8 cellular contexts compared by ENCODE assay signal in the genomic region with DNA sequence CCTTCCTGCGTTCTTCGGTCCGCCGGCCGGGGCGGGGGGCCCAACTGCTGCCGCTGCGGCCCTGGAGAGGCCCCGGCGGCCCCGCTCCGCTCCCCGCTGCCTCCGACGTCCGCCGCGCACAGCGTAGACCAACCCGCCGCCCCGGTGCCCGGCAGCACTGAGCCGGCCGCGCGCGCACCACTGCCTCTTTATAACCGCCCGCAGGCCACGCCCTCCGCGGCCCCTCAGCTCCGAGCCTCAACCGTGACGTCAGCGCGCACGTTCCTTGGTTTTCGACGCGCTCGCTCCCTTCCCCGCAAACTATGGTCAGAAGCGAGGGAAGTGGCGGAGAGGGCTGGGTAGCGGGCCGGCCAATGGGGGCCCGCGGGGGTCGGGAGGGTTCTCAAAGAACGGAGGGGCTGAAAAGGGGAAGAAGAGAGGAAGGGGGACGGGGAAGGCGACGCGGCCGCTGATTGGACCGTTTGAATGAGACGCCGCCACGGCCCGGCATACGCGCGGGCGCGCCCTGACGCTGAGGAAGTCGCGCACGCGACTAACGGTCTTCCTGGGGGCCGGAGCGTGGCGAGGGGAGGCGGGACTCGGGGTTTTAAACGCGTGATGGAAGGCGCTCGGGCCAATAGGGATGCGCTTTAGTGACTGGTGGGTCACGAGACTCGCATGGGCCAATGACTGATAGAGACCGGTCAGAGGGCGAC. TPM values are rescaled to one million over a fixed set of nuclear protein-coding genes. Genes with fewer than 3 reads are reported as not detected.
DNase-seq lines count a peak whose midpoint lies in the region; ATAC-seq and TF ChIP-seq lines count a peak whose summit lies in the region.

TSS of gene UBE2S (minus strand) at position 164 of the 695 bp plus-strand sequence. CDS start 199 bp downstream, outside the sequence.

- H3K27me3 ChIP-seq in kidney epithelial cell (ENCODE audit: control insufficient read depth, insufficient read depth, low read length): no peaks in the 10 kb centered on the region

- peak; percentile 95 to 97 for DNase-seq in AML-193 (lab: John Stamatoyannopoulos, UW)
- DNase-seq in NCI-H510A treated with DMSO at 0.1 percent for 48 hours (lab: John Stamatoyannopoulos, UW): peak; percentile 98
- peak; percentile 93 for DNase-seq in activated CD4-positive, alpha-beta T cell treated with anti-CD3 and anti-CD28 coated beads for 24 hours (ENCODE audit: low read depth in 2 of 2)
- DNase-seq in chondrocyte (ENCODE audit: low spot score): peak; percentile 99
- DNase-seq in kidney epithelial cell (ENCODE audit: low read depth): peak; percentile 95
- peak; percentile 94 to 95 for DNase-seq in stimulated activated CD4-positive, alpha-beta T cell treated with anti-CD3 and anti-CD28 coated beads, Interleukin-15, amount 100 ng/mL, for 48 hours (ENCODE audit: low read depth in 2 of 2)

- peak within 1 kb of the TSS; percentile 92 for H3K4me3 ChIP-seq in kidney epithelial cell (ENCODE audit: low read depth, low read length)

- peaks cover 29% of the 10 kb centered on the region for H3K4me1 Mint-ChIP-seq in chondrocyte (ENCODE audit: low read depth)

- TF ChIP-seq CTCF in chondrocyte (IDR thresholded peaks at IDR 0.05): no peak
- TF ChIP-seq CTCF in kidney epithelial cell (IDR thresholded peaks at IDR 0.05; ENCODE audit: insufficient read depth, low read length, poor library complexity, severe bottlenecking): no peak

- TF ChIP-seq POLR2A in GM19193 (IDR thresholded peaks at IDR 0.05; ENCODE audit: extremely low read depth, insufficient read depth, insufficient read length): peak; percentile 99

- peak; percentile 84 for ATAC-seq in HG03439 (IDR thresholded peaks at IDR 0.05; ENCODE audit: unreplicated experiment)

- peaks cover 25% of the 10 kb centered on the region for H3K36me3 Mint-ChIP-seq in chondrocyte (ENCODE audit: low read depth)

- H3K27ac Mint-ChIP-seq in chondrocyte (ENCODE audit: unreplicated experiment): peak within 1 kb of the TSS; percentile 98

- peaks cover 9% of the 10 kb centered on the region for H3K9me3 Mint-ChIP-seq in chondrocyte (ENCODE audit: low read depth)

- peak within 1 kb of the TSS; percentile 86 for H3K4me3 Mint-ChIP-seq in chondrocyte (ENCODE audit: unreplicated experiment)

- no peaks in the 10 kb centered on the region for H3K27me3 Mint-ChIP-seq in chondrocyte (ENCODE audit: low read depth)

- peaks cover 1% of the 10 kb centered on the region for H3K36me3 ChIP-seq in kidney epithelial cell (ENCODE audit: control insufficient read depth, insufficient read depth, low read length)

RNA-seq across cellular contexts. Expression of gene UBE2S, which starts in this region (rescaled TPM):
- total RNA-seq in chondrocyte (60.0 to 79.7 TPM (median 78.6 TPM) in 3 replicates), kidney epithelial cell (53.4 and 53.6 TPM in 2 replicates)

Comparison
In these comparisons a context has a peak if more than half of its experiments do, and no peak if none do; other contexts are left out.
1. Peak in every context shown above with its lines: DNase-seq, ATAC-seq and H3K4me3 ChIP-seq.